1 cellular context compared by ENCODE assay signal in genomic region chr15:49644364-49644794, GRCh38.
TF ChIP-seq lines count a peak whose summit lies in the region.

No MANE protein-coding gene starts in this region.

TF ChIP-seq in GM23338, 12 proteins besides CTCF, POLR2A, EP300 and RAD21 (continued from another document):
- TF ChIP-seq REST (IDR thresholded peaks at IDR 0.05; ENCODE audit: unreplicated experiment) = no peak
TF ChIP-seq in GM23338: peak in this region for 1.
